In the genomic region with DNA sequence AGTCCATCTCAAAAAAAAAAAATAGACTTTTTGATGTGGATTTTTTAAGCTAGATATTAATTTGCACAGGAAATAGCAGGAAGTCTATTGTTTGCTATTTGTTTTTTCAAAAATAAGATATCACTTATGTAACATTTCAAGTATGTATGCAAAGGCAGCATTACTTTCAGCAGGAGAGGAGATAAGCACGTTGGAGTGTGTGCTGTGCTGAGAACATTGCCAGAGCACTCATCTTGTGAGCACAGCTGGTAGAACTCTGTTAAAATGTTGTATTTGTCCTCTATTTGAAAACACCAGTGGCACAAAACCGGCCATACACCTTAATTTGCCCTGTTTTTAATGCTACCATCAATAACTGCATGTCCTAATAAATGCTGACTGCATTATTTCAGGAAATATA, we compare ENCODE assay signal across 26 cellular contexts.
DNase-seq lines count a peak whose midpoint lies in the region; ATAC-seq, FAIRE-seq and TF ChIP-seq lines count a peak whose summit lies in the region.
"Had no signal": no experiment of that assay in that cellular context is flagged by ENCODE, and none has a peak within 500 bp of the region (broad histone marks: within the 10 kb centered on the region; RNA-seq: fewer than 3 reads in every experiment).

No MANE protein-coding gene starts in this region.

- no TSS peak for BruUV-seq in MCF 10A (replicated peaks; lab: Mats Ljungman, UMichigan)

- no peak for TF ChIP-seq CTCF in upper lobe of right lung (IDR thresholded peaks at IDR 0.05)
- no peak for TF ChIP-seq CTCF in MCF 10A (IDR thresholded peaks at IDR 0.05; ENCODE audit: unreplicated experiment)
- no peak for TF ChIP-seq CTCF in GM13976 (IDR thresholded peaks at IDR 0.05; ENCODE audit: borderline replicate concordance, control extremely low read depth, extremely low read depth, insufficient read depth, missing control alignments)

- DNase-seq in HTR-8/SVneo (ENCODE audit: insufficient read length, low spot score) (no peak), NCI-H2029 treated with DMSO at 0.1 percent for 48 hours (lab: John Stamatoyannopoulos, UW) (peak; percentile 75), OCI-M1 (lab: John Stamatoyannopoulos, UW) (peak; percentile 17), upper lobe of right lung (no peak), MCF 10A (ENCODE audit: unreplicated experiment) (no peak), GM13976 (ENCODE audit: low spot score) (no peak), occipital lobe (lab: John Stamatoyannopoulos, UW) (no peak)
- DNase-seq: BE2C; CD8-positive, alpha-beta memory T cell; DMS 273 treated with DMSO at 0.1 percent for 48 hours; DND-41; Kasumi-1; MV-4-11; NCI-H2081; NCI-H2171; NCI-H226; NCI-H524; NCI-H774; SK-N-SH; T-helper 2 cell had no signal

- in situ Hi-C loops in GM13976 (cut with MboI; ENCODE audit: low sequenced_read_pairs, unreplicated experiment) = no loop called here

- ATAC-seq in upper lobe of right lung = peak; percentile 75
- ATAC-seq: Panc1 had no signal

- no peaks in the 10 kb centered on the region for H3K4me1 ChIP-seq in upper lobe of right lung
- H3K4me1 ChIP-seq: BE2C had no signal

- no peaks in the 10 kb centered on the region for H3K9me3 ChIP-seq in upper lobe of right lung
- H3K9me3 ChIP-seq: BE2C, SK-N-SH had no signal

- no peaks in the 10 kb centered on the region for H3K27me3 ChIP-seq in upper lobe of right lung
- H3K27me3 ChIP-seq: BE2C had no signal

- H3K27ac ChIP-seq in upper lobe of right lung = no peak overlapping the region
- H3K27ac ChIP-seq: HL-60 had no signal

- H3K4me1 Mint-ChIP-seq in MCF 10A (ENCODE audit: insufficient read depth, unreplicated experiment) = no peaks in the 10 kb centered on the region
- H3K4me1 Mint-ChIP-seq: CD14-positive monocyte; CD8-positive, alpha-beta memory T cell had no signal

- FAIRE-seq in HTR-8/SVneo (lab: Jason Lieb, UNC) = peak; percentile 48
- FAIRE-seq: GM12892, GM19239, H54 had no signal

- H3K9me3 Mint-ChIP-seq in MCF 10A (ENCODE audit: unreplicated experiment) = no peaks in the 10 kb centered on the region

- H3K36me3 ChIP-seq in upper lobe of right lung = no peaks in the 10 kb centered on the region
- H3K36me3 ChIP-seq: BE2C had no signal

- H3K4me3 ChIP-seq in upper lobe of right lung = no peak overlapping the region

- intact Hi-C loops in upper lobe of right lung (cut with DNase I) = no loop called here
- intact Hi-C loops in MCF 10A (cut with micrococcal nuclease) = no loop called here

- POLR2A ChIA-PET in MCF 10A (lab: Yijun Ruan, JAX) = no interaction called here

- H3K36me3 Mint-ChIP-seq in MCF 10A (ENCODE audit: insufficient read depth, unreplicated experiment) = no peaks in the 10 kb centered on the region
- H3K36me3 Mint-ChIP-seq: CD14-positive monocyte; CD8-positive, alpha-beta memory T cell had no signal

- H3K27me3 Mint-ChIP-seq in MCF 10A (ENCODE audit: insufficient read depth, unreplicated experiment) = no peaks in the 10 kb centered on the region
- H3K27me3 Mint-ChIP-seq: CD8-positive, alpha-beta memory T cell had no signal

- CTCF ChIA-PET in MCF 10A (lab: Yijun Ruan, JAX) = no interaction called here

- H3K4me3 Mint-ChIP-seq in MCF 10A (ENCODE audit: unreplicated experiment) = no peak overlapping the region
- H3K4me3 Mint-ChIP-seq: CD14-positive monocyte; CD8-positive, alpha-beta memory T cell had no signal

- no peak overlapping the region for H3K27ac Mint-ChIP-seq in MCF 10A (ENCODE audit: low read depth, unreplicated experiment)
- H3K27ac Mint-ChIP-seq: CD14-positive monocyte; CD8-positive, alpha-beta memory T cell had no signal

Comparison
In these comparisons a context has a peak if more than half of its experiments do, and no peak if none do; other contexts are left out.
1. DNase-seq: peak in NCI-H2029 treated with DMSO at 0.1 percent for 48 hours (single experiment) and OCI-M1 (single experiment); none in HTR-8/SVneo (single experiment), upper lobe of right lung (single experiment), MCF 10A (single experiment), GM13976 (single experiment) and occipital lobe (single experiment).